ENCODE assay signal across 33 cellular contexts in genomic region chr3:159172473-159172872, GRCh38.
DNase-seq lines count a peak whose midpoint lies in the region; ATAC-seq, FAIRE-seq and TF ChIP-seq lines count a peak whose summit lies in the region.
"Had no signal": no experiment of that assay in that cellular context is flagged by ENCODE, and none has a peak within 500 bp of the region (broad histone marks: within the 10 kb centered on the region; RNA-seq: fewer than 3 reads in every experiment).

No MANE protein-coding gene starts in this region.

- H3K27me3 ChIP-seq in DND-41 (ENCODE audit: insufficient read depth, low read length, poor library complexity) (no peaks in the 10 kb centered on the region), PC-3 (ENCODE audit: low read length) (no peaks in the 10 kb centered on the region), neural cell (ENCODE audit: insufficient read depth, low read depth, low read length) (no peaks in the 10 kb centered on the region), adrenal gland (no peaks in the 10 kb centered on the region)
- H3K27me3 ChIP-seq: BE2C; BLaER1; BLaER1 treated with 17β-estradiol and CSF1 and Interleukin-3, amounts not matched to agents 10 nM and 100 nM had no signal

- intact Hi-C loops in PC-3 (cut with micrococcal nuclease) (no loop called here), adrenal gland (cut with DNase I) (no loop called here)

- peak; percentile 7 for FAIRE-seq in A549 (lab: Jason Lieb, UNC)
- FAIRE-seq: A204.1, D721Med, G401.6 had no signal

- H3K9me3 ChIP-seq in A549: no peaks in the 10 kb centered on the region
- no peaks in the 10 kb centered on the region for H3K9me3 ChIP-seq in DND-41 (ENCODE audit: insufficient read depth, low read length, severe bottlenecking)
- H3K9me3 ChIP-seq in PC-3 (ENCODE audit: low read length): no peaks in the 10 kb centered on the region
- H3K9me3 ChIP-seq in neural cell (ENCODE audit: low read length): no peaks in the 10 kb centered on the region
- H3K9me3 ChIP-seq in adrenal gland (replicated peaks in 1 of 3): no peaks in the 10 kb centered on the region
- H3K9me3 ChIP-seq: BE2C; BLaER1; BLaER1 treated with 17β-estradiol and CSF1 and Interleukin-3, amounts not matched to agents 10 nM and 100 nM; Caco-2 had no signal

- no peaks in the 10 kb centered on the region for H3K9me2 ChIP-seq in PC-3 (replicated peaks; ENCODE audit: low read length)
- no peaks in the 10 kb centered on the region for H3K9me2 ChIP-seq in neural cell (ENCODE audit: insufficient read depth, low read length)

- 75% methylated on average over 2 of the region's 2 CpGs for WGBS in A549 (ENCODE audit: missing lambda C conversion rate)
- WGBS in adrenal gland, 4 donors: 65 to 72% (median 70%) methylated on average over 2 of the region's 2 CpGs

- TF ChIP-seq RAD21 in A549 (conservative IDR thresholded peaks at IDR 0.05 in 1 of 2, IDR thresholded peaks at IDR 0.05 in 1 of 2): no peak
- TF ChIP-seq RAD21 in neural cell (conservative IDR thresholded peaks at IDR 0.05): no peak

- no peak for TF ChIP-seq CTCF in A549 (IDR thresholded peaks at IDR 0.05)
- no peak for TF ChIP-seq CTCF in DND-41 (IDR thresholded peaks at IDR 0.05; ENCODE audit: borderline replicate concordance, extremely low read depth, low read length, poor library complexity, severe bottlenecking)
- TF ChIP-seq CTCF in PC-3 (conservative IDR thresholded peaks at IDR 0.05; ENCODE audit: low read depth, low read length): no peak
- no peak for TF ChIP-seq CTCF in neural cell (IDR thresholded peaks at IDR 0.05; ENCODE audit: poor library complexity, severe bottlenecking)
- TF ChIP-seq CTCF in adrenal gland (IDR thresholded peaks at IDR 0.05): no peak

- no peak overlapping the region for H2AFZ ChIP-seq in DND-41 (ENCODE audit: low read depth, low read length)
- H2AFZ ChIP-seq in PC-3 (ENCODE audit: low read length): no peak overlapping the region
- no peak overlapping the region for H2AFZ ChIP-seq in neural cell (ENCODE audit: low read depth, low read length)

- BruUV-seq in PC-3 (replicated peaks; lab: Mats Ljungman, UMichigan): no TSS peak

- H3K4me3 ChIP-seq in A549 (no peak overlapping the region), DND-41 (ENCODE audit: low read depth in 1 of 2, low read length in 2 of 2) (no peak overlapping the region), PC-3 (ENCODE audit: low read length) (no peak overlapping the region), neural cell (ENCODE audit: low read length) (no peak overlapping the region), adrenal gland (no peak overlapping the region)
- H3K4me3 ChIP-seq: BLaER1; BLaER1 treated with 17β-estradiol and CSF1 and Interleukin-3, amounts not matched to agents 10 nM and 100 nM had no signal

- no peak for TF ChIP-seq EP300 in A549 (IDR thresholded peaks at IDR 0.05)
- no peak for TF ChIP-seq EP300 in neural cell (conservative IDR thresholded peaks at IDR 0.05; ENCODE audit: poor library complexity, severe bottlenecking)

- TF ChIP-seq POLR2A in A549 (IDR thresholded peaks at IDR 0.05; ENCODE audit: low read length): no peak
- TF ChIP-seq POLR2A in adrenal gland (IDR thresholded peaks at IDR 0.05): no peak

- H3K79me2 ChIP-seq in DND-41 (ENCODE audit: insufficient read depth, low read length) (no peaks in the 10 kb centered on the region), PC-3 (ENCODE audit: low read length) (peaks cover 35% of the 10 kb centered on the region), neural cell (replicated peaks; ENCODE audit: insufficient read depth, low read length) (no peaks in the 10 kb centered on the region)

- no peak for ATAC-seq in A549
- peak; percentile 56; the same call in 1 of the 3 replicates for ATAC-seq in DND-41 (ENCODE audit: insufficient read depth, low read depth)
- ATAC-seq in PC-3: no peak
- no peak for ATAC-seq in HG03342 (IDR thresholded peaks at IDR 0.05; ENCODE audit: unreplicated experiment)
- ATAC-seq: CD8-positive, alpha-beta T cell had no signal

- peaks cover 28% of the 10 kb centered on the region for H3K4me1 ChIP-seq in A549
- peaks cover 13% of the 10 kb centered on the region for H3K4me1 ChIP-seq in DND-41 (ENCODE audit: insufficient read depth, low read length)
- peaks cover 65% of the 10 kb centered on the region for H3K4me1 ChIP-seq in PC-3 (ENCODE audit: insufficient read depth, low read length)
- H3K4me1 ChIP-seq in adrenal gland (replicated peaks in 1 of 2): no peaks in the 10 kb centered on the region
- H3K4me1 ChIP-seq: BE2C, BLaER1 had no signal

- no peak overlapping the region for H3K27ac ChIP-seq in A549
- H3K27ac ChIP-seq in DND-41 (ENCODE audit: low read length): no peak overlapping the region
- H3K27ac ChIP-seq in PC-3 (ENCODE audit: low read length): no peak overlapping the region
- H3K27ac ChIP-seq in neural cell (ENCODE audit: low read length): peak overlapping the region; percentile 41
- H3K27ac ChIP-seq in adrenal gland: no peak overlapping the region
- H3K27ac ChIP-seq: 22Rv1; BLaER1; BLaER1 treated with 17β-estradiol and CSF1 and Interleukin-3, amounts not matched to agents 10 nM and 100 nM; C4-2B had no signal

- H4K20me1 ChIP-seq in DND-41 (ENCODE audit: insufficient read depth, low read length): no peaks in the 10 kb centered on the region
- no peaks in the 10 kb centered on the region for H4K20me1 ChIP-seq in PC-3 (ENCODE audit: low read length)
- no peaks in the 10 kb centered on the region for H4K20me1 ChIP-seq in neural cell (ENCODE audit: insufficient read depth)
- H4K20me1 ChIP-seq: BLaER1; BLaER1 treated with 17β-estradiol and CSF1 and Interleukin-3, amounts not matched to agents 10 nM and 100 nM had no signal

- POLR2A ChIA-PET in A549 (lab: Yijun Ruan, JAX) (no interaction called here), PC-3 (lab: Charles Lee; ENCODE audit: unreplicated experiment) (no interaction called here)

- H3K9ac ChIP-seq in DND-41 (ENCODE audit: low read depth, low read length) (no peak overlapping the region), PC-3 (ENCODE audit: low read length) (no peak overlapping the region), neural cell (ENCODE audit: low read length) (no peak overlapping the region)
- H3K9ac ChIP-seq: BLaER1; BLaER1 treated with 17β-estradiol and CSF1 and Interleukin-3, amounts not matched to agents 10 nM and 100 nM had no signal

- CTCF ChIA-PET in A549 (lab: Yijun Ruan, JAX): interaction anchor here (0.6 kb wide), 1 partner anchor 1286 kb away, joined by 3 read pairs; no protein-coding TSS in a partner anchor
- CTCF ChIA-PET in PC-3 (lab: Charles Lee): interaction anchor here (0.6 kb wide), 2 partner anchors 19 to 40 kb away, joined by 3 to 5 read pairs; no protein-coding TSS in a partner anchor

- peaks cover 10% of the 10 kb centered on the region for H3F3A ChIP-seq in PC-3 (ENCODE audit: low read length, unreplicated experiment)
- no peaks in the 10 kb centered on the region for H3F3A ChIP-seq in neural cell (ENCODE audit: insufficient read depth, low read length, poor library complexity, severe bottlenecking)

- DNase-seq in A549 (ENCODE audit: low read depth in 1 of 2, low spot score in 1 of 2): no peak
- DNase-seq in DND-41: no peak
- DNase-seq in PC-3: peak; percentile 36
- no peak for DNase-seq in GM03348 (ENCODE audit: low spot score)
- DNase-seq in ACHN: no peak
- no peak for DNase-seq in adrenal gland
- DNase-seq: 8988T; AML-193; BE2C; C1 segment of cervical spinal cord; Caco-2; Calu3; CD4-positive, alpha-beta memory T cell; CD4-positive, alpha-beta T cell; CD4-positive, CD25-positive, alpha-beta regulatory T cell; CD8-positive, alpha-beta memory T cell; CD8-positive, alpha-beta T cell; COR-L47; DMS 273 treated with DMSO at 0.1 percent for 48 hours; DMS153; DMS53; DMS79; DMS79 treated with DMSO at 0.1 percent for 48 hours; EL had no signal

- H3K36me3 ChIP-seq in DND-41 (ENCODE audit: insufficient read depth, low read length) (no peaks in the 10 kb centered on the region), PC-3 (ENCODE audit: low read depth, low read length) (no peaks in the 10 kb centered on the region), neural cell (ENCODE audit: insufficient read depth, low read length) (no peaks in the 10 kb centered on the region), adrenal gland (replicated peaks in 1 of 2) (no peaks in the 10 kb centered on the region)
- H3K36me3 ChIP-seq: BE2C; BLaER1; BLaER1 treated with 17β-estradiol and CSF1 and Interleukin-3, amounts not matched to agents 10 nM and 100 nM had no signal

- in situ Hi-C loops in ACHN (cut with HindIII; ENCODE audit: low pct_ligation_motif_present, low pct_unique_long_range_greater_than_20kb, low sequenced_read_pairs): no loop called here

- no peak overlapping the region for H3K4me2 ChIP-seq in A549
- H3K4me2 ChIP-seq in DND-41 (ENCODE audit: insufficient read depth, low read length): no peak overlapping the region
- no peak overlapping the region for H3K4me2 ChIP-seq in PC-3 (ENCODE audit: low read length)
- H3K4me2 ChIP-seq in neural cell (ENCODE audit: low read length): no peak overlapping the region
- H3K4me2 ChIP-seq: BLaER1; BLaER1 treated with 17β-estradiol and CSF1 and Interleukin-3, amounts not matched to agents 10 nM and 100 nM had no signal

TF ChIP-seq in A549, 52 proteins besides CTCF, POLR2A, EP300 and RAD21 (continues in another document):
- no peak for TF ChIP-seq CBX8 (IDR thresholded peaks at IDR 0.05)
- no peak for TF ChIP-seq RARB (CRISPR knock-in tag; IDR thresholded peaks at IDR 0.05)
- TF ChIP-seq ZNF302 (CRISPR knock-in tag; IDR thresholded peaks at IDR 0.05): no peak
- no peak for TF ChIP-seq ATOH8 (CRISPR knock-in tag; IDR thresholded peaks at IDR 0.05; ENCODE audit: low read depth)
- no peak for TF ChIP-seq CHD2 (IDR thresholded peaks at IDR 0.05; ENCODE audit: low read length, partially characterized antibody)

TF ChIP-seq in neural cell, 6 proteins besides CTCF, POLR2A, EP300 and RAD21 (continues in another document):
- no peak for TF ChIP-seq MXI1 (conservative IDR thresholded peaks at IDR 0.05; ENCODE audit: poor library complexity, severe bottlenecking)
